Comparison of ENCODE assay signal across 9 cellular contexts in genomic region chr17:31392002-31392855, GRCh38. TPM values are rescaled to one million over a fixed set of nuclear protein-coding genes. Genes with fewer than 3 reads are reported as not detected.
A peak's percentile ranks its signal among the peaks of the same experiment; 100 is the strongest.
DNase-seq lines count a peak whose midpoint lies in the region; ATAC-seq and TF ChIP-seq lines count a peak whose summit lies in the region.
"Had no signal": no experiment of that assay in that cellular context is flagged by ENCODE, and none has a peak within 500 bp of the region (broad histone marks: within the 10 kb centered on the region; RNA-seq: fewer than 3 reads in every experiment).

No MANE protein-coding gene starts in this region.

- no peaks in the 10 kb centered on the region for H3K36me3 Mint-ChIP-seq in activated B cell treated with CpG ODN at 0.5 μM for 24 hours (ENCODE audit: low read depth)
- no peaks in the 10 kb centered on the region for H3K36me3 Mint-ChIP-seq in stimulated activated effector memory CD8-positive, alpha-beta T cell treated with anti-CD3 and anti-CD28 coated beads, Interleukin-12 subunit alpha, Interleukin-12 subunit beta, amount 100 ng/mL, for 72 hours

- peak; percentile 45 for DNase-seq in NCI-H510A (lab: John Stamatoyannopoulos, UW)
- DNase-seq in NCI-H510A treated with DMSO at 0.1 percent for 48 hours (lab: John Stamatoyannopoulos, UW): no peak
- DNase-seq in activated B cell treated with CpG ODN at 0.5 μM for 24 hours: peak; percentile 25
- DNase-seq in iPS DF 6.9 (ENCODE audit: low read depth, low spot score): no peak
- no peak for DNase-seq in stimulated activated effector memory CD8-positive, alpha-beta T cell treated with anti-CD3 and anti-CD28 coated beads, Interleukin-12 subunit alpha, Interleukin-12 subunit beta, amount 100 ng/mL, for 72 hours (ENCODE audit: low spot score in 2 of 2)
- DNase-seq in NCI-H1436 treated with DMSO at 0.1 percent for 48 hours (lab: John Stamatoyannopoulos, UW): no peak
- DNase-seq in NCI-H1105 (lab: John Stamatoyannopoulos, UW): no peak

- H3K9me3 ChIP-seq in iPS DF 6.9 (ENCODE audit: control insufficient read depth, insufficient read depth, low read length): no peaks in the 10 kb centered on the region

- peak overlapping the region; percentile 58; the same call in 1 of the 2 replicates for H3K4me3 ChIP-seq in iPS DF 6.9 (ENCODE audit: low read length)

- no peaks in the 10 kb centered on the region for H3K4me1 ChIP-seq in iPS DF 6.9 (ENCODE audit: control insufficient read depth, insufficient read depth, low read length)

- CTCF ChIA-PET in activated B cell treated with CpG ODN at 0.5 μM for 24 hours (lab: Charles Lee): no interaction called here

- peak overlapping the region; percentile 70 for H3K4me3 Mint-ChIP-seq in activated B cell treated with CpG ODN at 0.5 μM for 24 hours
- peak overlapping the region; percentile 50 for H3K4me3 Mint-ChIP-seq in stimulated activated effector memory CD8-positive, alpha-beta T cell treated with anti-CD3 and anti-CD28 coated beads, Interleukin-12 subunit alpha, Interleukin-12 subunit beta, amount 100 ng/mL, for 72 hours

- no peak overlapping the region for H3K27ac ChIP-seq in iPS DF 6.9 (ENCODE audit: low read length)
- H3K27ac ChIP-seq: C4-2B had no signal

- H3K9me3 Mint-ChIP-seq in activated B cell treated with CpG ODN at 0.5 μM for 24 hours: no peaks in the 10 kb centered on the region
- H3K9me3 Mint-ChIP-seq in stimulated activated effector memory CD8-positive, alpha-beta T cell treated with anti-CD3 and anti-CD28 coated beads, Interleukin-12 subunit alpha, Interleukin-12 subunit beta, amount 100 ng/mL, for 72 hours: no peaks in the 10 kb centered on the region

- POLR2A ChIA-PET in activated B cell treated with CpG ODN at 0.5 μM for 24 hours (lab: Charles Lee): interaction anchor here (0.6 kb wide), 1 partner anchor 81 kb away, joined by 3 read pairs; no protein-coding TSS in a partner anchor

- no peak for TF ChIP-seq CTCF in activated B cell treated with CpG ODN at 0.5 μM for 24 hours (IDR thresholded peaks at IDR 0.05)

- H3K27ac Mint-ChIP-seq in activated B cell treated with CpG ODN at 0.5 μM for 24 hours: no peak overlapping the region
- no peak overlapping the region for H3K27ac Mint-ChIP-seq in stimulated activated effector memory CD8-positive, alpha-beta T cell treated with anti-CD3 and anti-CD28 coated beads, Interleukin-12 subunit alpha, Interleukin-12 subunit beta, amount 100 ng/mL, for 72 hours

- no CpG with 5 or more reads among the region's 52 CpGs for WGBS in iPS DF 6.9 (ENCODE audit: insufficient coverage, insufficient read length)

- peak; percentile 32 for ATAC-seq in activated B cell treated with CpG ODN at 0.5 μM for 24 hours (ENCODE audit: low read depth)
- no peak for ATAC-seq in stimulated activated effector memory CD8-positive, alpha-beta T cell treated with anti-CD3 and anti-CD28 coated beads, Interleukin-12 subunit alpha, Interleukin-12 subunit beta, amount 100 ng/mL, for 72 hours
- ATAC-seq in HG02840 (IDR thresholded peaks at IDR 0.05; ENCODE audit: low FRiP score, unreplicated experiment): no peak

- intact Hi-C loops in activated B cell treated with CpG ODN at 0.5 μM for 24 hours (cut with micrococcal nuclease): loop anchor here (5.0 kb wide), 1 partner anchor 115 kb away; no protein-coding TSS in a partner anchor

- H3K4me1 Mint-ChIP-seq in activated B cell treated with CpG ODN at 0.5 μM for 24 hours: peaks cover 15% of the 10 kb centered on the region
- H3K4me1 Mint-ChIP-seq in stimulated activated effector memory CD8-positive, alpha-beta T cell treated with anti-CD3 and anti-CD28 coated beads, Interleukin-12 subunit alpha, Interleukin-12 subunit beta, amount 100 ng/mL, for 72 hours: peaks cover 21% of the 10 kb centered on the region

- H3K27me3 Mint-ChIP-seq in activated B cell treated with CpG ODN at 0.5 μM for 24 hours: peaks cover 49% of the 10 kb centered on the region

- no peaks in the 10 kb centered on the region; the same call in 1 of the 2 replicates for H3K27me3 ChIP-seq in iPS DF 6.9 (ENCODE audit: control insufficient read depth, insufficient read depth, low read length)

- no peaks in the 10 kb centered on the region for H3K36me3 ChIP-seq in iPS DF 6.9 (ENCODE audit: control insufficient read depth, insufficient read depth, low read length)

RNA-seq across cellular contexts. Expression of gene RAB11FIP4, which starts 0.8 kb away (rescaled TPM):
- 37.9 and 43.2 TPM in 2 replicates for total RNA-seq in activated B cell treated with CpG ODN at 0.5 μM for 24 hours

Comparison
In these comparisons a context has a peak if more than half of its experiments do, and no peak if none do; other contexts are left out.
1. DNase-seq: peak in NCI-H510A (single experiment) and activated B cell treated with CpG ODN at 0.5 μM for 24 hours (single experiment); none in NCI-H510A treated with DMSO at 0.1 percent for 48 hours (single experiment), iPS DF 6.9 (single experiment), stimulated activated effector memory CD8-positive, alpha-beta T cell treated with anti-CD3 and anti-CD28 coated beads, Interleukin-12 subunit alpha, Interleukin-12 subunit beta, amount 100 ng/mL, for 72 hours (0 of 2), NCI-H1436 treated with DMSO at 0.1 percent for 48 hours (single experiment) and NCI-H1105 (single experiment).